7 cellular contexts compared by ENCODE assay signal in genomic region chr15:63122002-63122893, GRCh38. TPM values are rescaled to one million over a fixed set of nuclear protein-coding genes. Genes with fewer than 3 reads are reported as not detected.
DNase-seq lines count a peak whose midpoint lies in the region; ATAC-seq and TF ChIP-seq lines count a peak whose summit lies in the region.

No MANE protein-coding gene starts in this region.

- H3K27ac ChIP-seq in VCaP = peak overlapping the region; percentile 86
- H3K27ac ChIP-seq in iPS-20b (ENCODE audit: low read length) = no peak overlapping the region
- H3K27ac ChIP-seq in skeletal muscle tissue (ENCODE audit: low read depth, low read length) = peak overlapping the region; percentile 84

- peak overlapping the region; percentile 69 for H3K4me3 Mint-ChIP-seq in MCF 10A (ENCODE audit: unreplicated experiment)

- ATAC-seq in GM18498 (IDR thresholded peaks at IDR 0.05; ENCODE audit: unreplicated experiment) (peak; percentile 91), HG02852 (IDR thresholded peaks at IDR 0.05; ENCODE audit: unreplicated experiment) (peak; percentile 84)

- H3K4me1 Mint-ChIP-seq in MCF 10A (ENCODE audit: insufficient read depth, unreplicated experiment) = peaks cover 8% of the 10 kb centered on the region

- peaks cover 4% of the 10 kb centered on the region; the same call in 1 of the 2 replicates for H3K36me3 ChIP-seq in iPS-20b (ENCODE audit: insufficient read depth, low read depth, low read length)
- H3K36me3 ChIP-seq in skeletal muscle tissue (ENCODE audit: control insufficient read depth in 3 of 3, insufficient read depth in 3 of 3, low read length in 3 of 3) = peaks cover 0 to 10% (median 6%) of the 10 kb centered on the region in 3 donors

- CTCF ChIA-PET in MCF 10A (lab: Yijun Ruan, JAX) = no interaction called here

- no peaks in the 10 kb centered on the region for H3K27me3 Mint-ChIP-seq in MCF 10A (ENCODE audit: insufficient read depth, unreplicated experiment)

- H3K4me1 ChIP-seq in iPS-20b (ENCODE audit: insufficient read depth, low read length) (no peaks in the 10 kb centered on the region; the same call in 1 of the 2 replicates), skeletal muscle tissue (ENCODE audit: control insufficient read depth in 3 of 3, insufficient read depth in 3 of 3, low read length in 3 of 3) (peaks cover 3 to 8% (median 3%) of the 10 kb centered on the region in 3 donors)

- H3K9ac ChIP-seq in iPS-20b (ENCODE audit: low read depth, low read length) (peak overlapping the region; percentile 68; the same call in 1 of the 2 replicates), skeletal muscle tissue (ENCODE audit: low read depth in 1 of 3, low read length in 3 of 3) (peak overlapping the region; percentile 54 to 87 (median 86))

- peak overlapping the region; percentile 75 for H3K4me3 ChIP-seq in iPS-20b (ENCODE audit: low read length)
- peak overlapping the region; percentile 87 to 96 (median 91) for H3K4me3 ChIP-seq in skeletal muscle tissue (ENCODE audit: low read length in 3 of 3)

- POLR2A ChIA-PET in MCF 10A (lab: Yijun Ruan, JAX) = interaction anchor here (1.0 to 1.8 kb wide), 3 partner anchors 11 to 35 kb away, joined by 3 to 6 read pairs (median 5); partner anchors contain the start of gene RPS27L

- H3K27me3 ChIP-seq in iPS-20b (ENCODE audit: insufficient read depth, low read length) = no peaks in the 10 kb centered on the region
- no peaks in the 10 kb centered on the region for H3K27me3 ChIP-seq in skeletal muscle tissue (ENCODE audit: control insufficient read depth in 3 of 3, insufficient read depth in 3 of 3, low read length in 3 of 3)

- DNase-seq in NCI-H1694 (lab: John Stamatoyannopoulos, UW) (peak; percentile 6), MCF 10A (ENCODE audit: unreplicated experiment) (peak; percentile 84)

- peaks cover 22% of the 10 kb centered on the region for H3K36me3 Mint-ChIP-seq in MCF 10A (ENCODE audit: insufficient read depth, unreplicated experiment)

- H3K27ac Mint-ChIP-seq in MCF 10A (ENCODE audit: low read depth, unreplicated experiment) = peak overlapping the region; percentile 94

- H3K9me3 ChIP-seq in iPS-20b (ENCODE audit: insufficient read depth, low read depth, low read length) (peaks cover 6% of the 10 kb centered on the region; the same call in 1 of the 2 replicates), skeletal muscle tissue (ENCODE audit: control insufficient read depth in 3 of 3, low read length in 3 of 3) (no peaks in the 10 kb centered on the region)

- no TSS peak for BruUV-seq in MCF 10A (replicated peaks; lab: Mats Ljungman, UMichigan)

- H3K9me3 Mint-ChIP-seq in MCF 10A (ENCODE audit: unreplicated experiment) = peaks cover 18% of the 10 kb centered on the region

- peak; percentile 35 for TF ChIP-seq CTCF in VCaP (conservative IDR thresholded peaks at IDR 0.05)
- no peak for TF ChIP-seq CTCF in MCF 10A (IDR thresholded peaks at IDR 0.05; ENCODE audit: unreplicated experiment)

- intact Hi-C loops in MCF 10A (cut with micrococcal nuclease) = no loop called here

RNA-seq across cellular contexts. Expression of gene LACTB, which starts 0.6 kb away (rescaled TPM):
- 9.9 and 16.3 TPM in 2 replicates for total RNA-seq in MCF 10A (2022)
- 5.2 TPM for total RNA-seq in skeletal muscle tissue

RNA-seq across cellular contexts. Expression of gene RPS27L, which starts 35.0 kb away (rescaled TPM):
- total RNA-seq in MCF 10A (2022) = 154 and 172 TPM in 2 replicates
- 25.1 TPM for total RNA-seq in skeletal muscle tissue
